17 cellular contexts compared by ENCODE assay signal in genomic region chr22:19896665-19897355, GRCh38. TPM values are rescaled to one million over a fixed set of nuclear protein-coding genes. Genes with fewer than 3 reads are reported as not detected.
A peak's percentile ranks its signal among the peaks of the same experiment; 100 is the strongest.
DNase-seq lines count a peak whose midpoint lies in the region; ATAC-seq, FAIRE-seq and TF ChIP-seq lines count a peak whose summit lies in the region.
"Had no signal": no experiment of that assay in that cellular context is flagged by ENCODE, and none has a peak within 500 bp of the region (broad histone marks: within the 10 kb centered on the region; RNA-seq: fewer than 3 reads in every experiment).

No MANE protein-coding gene starts in this region.

- H4K5ac ChIP-seq in H1 (ENCODE audit: insufficient read length, low read depth, low read length) = no peak overlapping the region

- TF ChIP-seq EP300 in H1 (IDR thresholded peaks at IDR 0.05; ENCODE audit: borderline replicate concordance in 1 of 2, low read depth in 2 of 2, low read length in 2 of 2) = no peak

- intact Hi-C loops in OCI-LY7 (cut with micrococcal nuclease; ENCODE audit: unreplicated experiment) = no loop called here

- peaks cover 0 to 8% (median 0%) of the 10 kb centered on the region in 11 experiments; a peak in 2 of 22 replicates for H4K20me1 ChIP-seq in BLaER1 treated with 17β-estradiol and CSF1 and Interleukin-3, amounts not matched to agents 10 nM and 100 nM
- H4K20me1 ChIP-seq in OCI-LY7 (ENCODE audit: insufficient read depth, low read length) (no peaks in the 10 kb centered on the region), H1 (replicated peaks in 1 of 2; ENCODE audit: control insufficient read depth in 1 of 2, insufficient read depth in 2 of 2, low read length in 2 of 2) (no peaks in the 10 kb centered on the region)

- H3K9me3 Mint-ChIP-seq in activated T-helper 17 cell treated with anti-CD3 and anti-CD28 coated beads, Interleukin-2, amount 50 U/mL, for 72 hours = no peaks in the 10 kb centered on the region
- H3K9me3 Mint-ChIP-seq: dendritic cell treated with granulocyte-macrophage colony-stimulating factor and Interleukin-4, amounts not matched to agents 40 ng/mL and 50 ng/mL, for 4 days; IgD-negative memory B cell; type B pancreatic cell had no signal

- peaks cover 13 to 97% (median 73%) of the 10 kb centered on the region in 10 experiments for H3K4me1 ChIP-seq in BLaER1 treated with 17β-estradiol and CSF1 and Interleukin-3, amounts not matched to agents 10 nM and 100 nM
- H3K4me1 ChIP-seq in OCI-LY7 (ENCODE audit: insufficient read depth, low read length, poor library complexity, severe bottlenecking) (peaks cover 66% of the 10 kb centered on the region), H1 (replicated peaks in 1 of 4; ENCODE audit: control insufficient read depth in 3 of 4, insufficient read depth in 4 of 4, low read length in 3 of 4) (peaks cover 5 to 7% (median 6%) of the 10 kb centered on the region in 4 experiments)

- H2AFZ ChIP-seq in OCI-LY7 (ENCODE audit: low read length) (peak overlapping the region; percentile 45; the same call in 1 of the 2 replicates), H1 (ENCODE audit: low read length) (no peak overlapping the region)

- H3K27ac ChIP-seq in BLaER1 treated with 17β-estradiol and CSF1 and Interleukin-3, amounts not matched to agents 10 nM and 100 nM = peak overlapping the region in 3 of 11 experiments; percentile 26 to 52 (median 51); a peak in 4 of 22 replicates
- H3K27ac ChIP-seq in OCI-LY7 (ENCODE audit: low read depth, low read length, poor library complexity, severe bottlenecking) (peak overlapping the region; percentile 78), H1 (ENCODE audit: low read depth, low read length) (no peak overlapping the region)
- H3K27ac ChIP-seq: 22Rv1, SK-N-MC had no signal

- H4K91ac ChIP-seq in H1 (replicated peaks; ENCODE audit: insufficient read length, low read length) = no peak overlapping the region

- H2BK20ac ChIP-seq in H1 (ENCODE audit: low read length) = no peak overlapping the region

- no peaks in the 10 kb centered on the region for H3K27me3 Mint-ChIP-seq in activated T-helper 17 cell treated with anti-CD3 and anti-CD28 coated beads, Interleukin-2, amount 50 U/mL, for 72 hours
- H3K27me3 Mint-ChIP-seq: IgD-negative memory B cell, type B pancreatic cell had no signal

- peaks cover 7% of the 10 kb centered on the region; the same call in 1 of the 2 replicates for H3K79me2 ChIP-seq in OCI-LY7 (ENCODE audit: insufficient read depth, low read depth, low read length)
- H3K79me2 ChIP-seq in H1 (ENCODE audit: control insufficient read depth in 1 of 2, insufficient read depth in 2 of 2, low read length in 2 of 2) = no peaks in the 10 kb centered on the region

- H4K8ac ChIP-seq in H1 (ENCODE audit: extremely low read depth, insufficient read depth, low read length) = peak overlapping the region; percentile 28; the same call in 1 of the 2 replicates

- ATAC-seq in HG03354 (IDR thresholded peaks at IDR 0.05; ENCODE audit: poor library complexity, severe bottlenecking, unreplicated experiment) = no peak
- no peak for ATAC-seq in activated T-helper 17 cell treated with anti-CD3 and anti-CD28 coated beads, Interleukin-2, amount 50 U/mL, for 72 hours (replicated peaks)

- H3K4ac ChIP-seq in H1 (replicated peaks; ENCODE audit: insufficient read length, low read depth, low read length) = no peak overlapping the region

- H3K36me3 Mint-ChIP-seq in activated T-helper 17 cell treated with anti-CD3 and anti-CD28 coated beads, Interleukin-2, amount 50 U/mL, for 72 hours (ENCODE audit: low read depth) = no peaks in the 10 kb centered on the region

- H3K4me3 ChIP-seq in BLaER1 treated with 17β-estradiol and CSF1 and Interleukin-3, amounts not matched to agents 10 nM and 100 nM = no peak overlapping the region
- H3K4me3 ChIP-seq in OCI-LY7 (ENCODE audit: low read depth, low read length, poor library complexity, severe bottlenecking) = no peak overlapping the region
- H3K4me3 ChIP-seq in H1 (ENCODE audit: extremely low read depth in 1 of 4, insufficient read depth in 2 of 4, low read depth in 3 of 4, low read length in 4 of 4) = no peak overlapping the region
- H3K4me3 ChIP-seq: SK-N-MC had no signal

- FAIRE-seq in H1 (lab: Jason Lieb, UNC) = no peak
- FAIRE-seq: small intestine had no signal

- H3K23ac ChIP-seq in H1 (ENCODE audit: insufficient read length) = no peak overlapping the region

- WGBS in H1 (ENCODE audit: extremely low coverage in 1 of 2, insufficient coverage in 1 of 2, insufficient read length in 1 of 2, insufficient replicate concordance in 2 of 2, low coverage in 1 of 2, low lambda C conversion rate in 2 of 2, missing lambda C conversion rate in 1 of 2), 2 experiments = 92% methylated on average over 14 of the region's 15 CpGs; no CpG with 5 or more reads in 1 of the 2 experiments

- H3K4me3 Mint-ChIP-seq in activated T-helper 17 cell treated with anti-CD3 and anti-CD28 coated beads, Interleukin-2, amount 50 U/mL, for 72 hours = no peak overlapping the region
- H3K4me3 Mint-ChIP-seq: dendritic cell treated with granulocyte-macrophage colony-stimulating factor and Interleukin-4, amounts not matched to agents 40 ng/mL and 50 ng/mL, for 4 days; IgD-negative memory B cell; type B pancreatic cell had no signal

- H3K9me3 ChIP-seq in BLaER1 treated with 17β-estradiol and CSF1 and Interleukin-3, amounts not matched to agents 10 nM and 100 nM (replicated peaks in 1 of 11) = no peaks in the 10 kb centered on the region
- H3K9me3 ChIP-seq in OCI-LY7 (ENCODE audit: low read length) (no peaks in the 10 kb centered on the region), H1 (ENCODE audit: insufficient read depth in 2 of 2, low read depth in 1 of 2, low read length in 1 of 2) (no peaks in the 10 kb centered on the region)

- no peak overlapping the region for H3K14ac ChIP-seq in H1 (ENCODE audit: insufficient read length)

- TF ChIP-seq CTCF in OCI-LY7 (conservative IDR thresholded peaks at IDR 0.05; ENCODE audit: low read length) (peak; percentile 75), H1 (IDR thresholded peaks at IDR 0.05; ENCODE audit: control extremely low read depth in 1 of 3, insufficient read depth in 1 of 3, low read depth in 1 of 3, low read length in 3 of 3) (no peak)

- H3K27me3 ChIP-seq in BLaER1 treated with 17β-estradiol and CSF1 and Interleukin-3, amounts not matched to agents 10 nM and 100 nM = no peaks in the 10 kb centered on the region
- no peaks in the 10 kb centered on the region; a peak in 2 of 7 replicates for H3K27me3 ChIP-seq in H1 (replicated peaks in 1 of 4; ENCODE audit: control insufficient read depth in 3 of 4, extremely low read depth in 1 of 4, insufficient read depth in 3 of 4, low read length in 3 of 4)

- no peaks in the 10 kb centered on the region for H3K23me2 ChIP-seq in H1 (ENCODE audit: low read depth, low read length)

- POLR2A ChIA-PET in OCI-LY7 (lab: Charles Lee) = interaction anchor here (0.7 to 1.8 kb wide), 6 partner anchors 9 to 124 kb away, joined by 3 to 9 read pairs (median 4); no protein-coding TSS in a partner anchor
- POLR2A ChIA-PET in H1 (lab: Charles Lee; ENCODE audit: partially characterized antibody) = interaction anchor here (1.5 kb wide), 1 partner anchor 27 kb away, joined by 4 read pairs; no protein-coding TSS in a partner anchor

- CTCF ChIA-PET in OCI-LY7 (lab: Charles Lee; ENCODE audit: unreplicated experiment) = interaction anchor here (0.8 to 1.4 kb wide), 4 partner anchors 10 to 167 kb away, joined by 3 to 7 read pairs (median 3); no protein-coding TSS in a partner anchor
- CTCF ChIA-PET in H1 (lab: Charles Lee; ENCODE audit: partially characterized antibody) = interaction anchor here (0.7 to 10.1 kb wide), 14 partner anchors 8 to 192 kb away, joined by 3 to 69 read pairs (median 4); no protein-coding TSS in a partner anchor

- H3K36me3 ChIP-seq in BLaER1 treated with 17β-estradiol and CSF1 and Interleukin-3, amounts not matched to agents 10 nM and 100 nM = peaks cover 0 to 48% (median 11%) of the 10 kb centered on the region in 11 experiments; a peak in 9 of 22 replicates
- H3K36me3 ChIP-seq in OCI-LY7 (ENCODE audit: insufficient read depth, low read length) (peaks cover 21% of the 10 kb centered on the region), H1 (ENCODE audit: control insufficient read depth in 2 of 4, insufficient read depth in 4 of 4, low read length in 3 of 4) (no peaks in the 10 kb centered on the region)

- no peak overlapping the region for H2AK5ac ChIP-seq in H1 (ENCODE audit: low read depth, low read length)

- H3K9me2 ChIP-seq in OCI-LY7 (ENCODE audit: insufficient read depth, low read length) = no peaks in the 10 kb centered on the region

- no peak overlapping the region for H3K18ac ChIP-seq in H1 (ENCODE audit: extremely low read depth, low read length)

- H3K27ac Mint-ChIP-seq in activated T-helper 17 cell treated with anti-CD3 and anti-CD28 coated beads, Interleukin-2, amount 50 U/mL, for 72 hours = no peak overlapping the region
- H3K27ac Mint-ChIP-seq: dendritic cell treated with granulocyte-macrophage colony-stimulating factor and Interleukin-4, amounts not matched to agents 40 ng/mL and 50 ng/mL, for 4 days; IgD-negative memory B cell; type B pancreatic cell had no signal

- TF ChIP-seq POLR2A in H1 (IDR thresholded peaks at IDR 0.05; ENCODE audit: control extremely low read depth in 1 of 2, low read depth in 2 of 2, low read length in 2 of 2) = no peak

- peaks cover 6% of the 10 kb centered on the region for H3K4me1 Mint-ChIP-seq in activated T-helper 17 cell treated with anti-CD3 and anti-CD28 coated beads, Interleukin-2, amount 50 U/mL, for 72 hours

- TF ChIP-seq RAD21 in H1 (IDR thresholded peaks at IDR 0.05 in 1 of 2, conservative IDR thresholded peaks at IDR 0.05 in 1 of 2; ENCODE audit: low read depth in 2 of 2, low read length in 2 of 2) = no peak

- H2BK15ac ChIP-seq in H1 (ENCODE audit: low read length) = peak overlapping the region; percentile 88

- H3K79me1 ChIP-seq in H1 (ENCODE audit: low read depth, low read length) = no peaks in the 10 kb centered on the region

- H3K4me2 ChIP-seq in BLaER1 treated with 17β-estradiol and CSF1 and Interleukin-3, amounts not matched to agents 10 nM and 100 nM = peak overlapping the region in 9 of 11 experiments; percentile 4 to 95 (median 63); a peak in 16 of 22 replicates
- peak overlapping the region; percentile 63 for H3K4me2 ChIP-seq in OCI-LY7 (ENCODE audit: low read length)
- H3K4me2 ChIP-seq in H1 (ENCODE audit: insufficient read depth in 1 of 2, low read depth in 2 of 2, low read length in 2 of 2) = no peak overlapping the region

- DNase-seq in DMS 273 (lab: John Stamatoyannopoulos, UW; ENCODE audit: unreplicated experiment) (peak; percentile 35), DMS 273 treated with DMSO at 0.1 percent for 48 hours (lab: John Stamatoyannopoulos, UW) (no peak), OCI-LY7 (ENCODE audit: low spot score) (peak; percentile 87), H1 (ENCODE audit: low read depth in 1 of 2, low spot score in 2 of 2) (no peak), NCI-H1930 (lab: John Stamatoyannopoulos, UW) (no peak)
- DNase-seq: mesendoderm; NCI-H1436 treated with DMSO at 0.1 percent for 48 hours; NK-92 treated with Interleukin-12 subunit alpha and Interleukin-12 subunit beta, amount 100 ng/mL, for 24 hours; small intestine had no signal

- peak overlapping the region in 5 of 11 experiments; percentile 6 to 57 (median 35); a peak in 5 of 22 replicates for H3K9ac ChIP-seq in BLaER1 treated with 17β-estradiol and CSF1 and Interleukin-3, amounts not matched to agents 10 nM and 100 nM
- H3K9ac ChIP-seq in H1 (replicated peaks in 1 of 4; ENCODE audit: extremely low read depth in 1 of 4, low read depth in 3 of 4, low read length in 3 of 4) = no peak overlapping the region

- BruUV-seq in OCI-LY7 (replicated peaks; lab: Mats Ljungman, UMichigan) = no TSS peak

- no peak overlapping the region for H3K56ac ChIP-seq in H1 (replicated peaks; ENCODE audit: insufficient read length, low read depth, low read length)

- no peak overlapping the region for H2BK120ac ChIP-seq in H1 (replicated peaks; ENCODE audit: low read depth, low read length)

- 0 out of 2 replicates have a peak overlapping the region, but pooled peaks have one; percentile 27 for H2BK12ac ChIP-seq in H1 (ENCODE audit: low read depth, low read length)

- no peak overlapping the region for H2BK5ac ChIP-seq in H1 (ENCODE audit: low read depth, low read length)

RNA-seq across cellular contexts. Expression of gene GNB1L, which starts 42.1 kb away (rescaled TPM):
- total RNA-seq in OCI-LY7 (2014; rRNA removed; shearing (Covaris generic)) = 21.2 and 26.7 TPM in 2 replicates
- 12.9 and 13.1 TPM in 2 replicates for total RNA-seq in OCI-LY7 (2022)
- total RNA-seq in H1 (2021; fragmentation: NEBNext Ultra II Directional; extraction: Animal tissue kit (Norgen Biotek cat#: 25700)) = 14.3 and 15.6 TPM in 2 replicates
- polyA plus RNA-seq in H1 (2011; rRNA removed) = 14.0 and 23.2 TPM in 2 replicates
- 17.3 TPM for polyA plus RNA-seq in H1 (2011; cell fraction: cytosol; rRNA removed)
- polyA plus RNA-seq in H1 (2011; cell fraction: nucleus; rRNA removed) = 21.9 TPM
- 9.1 to 18.9 TPM (median 16.9 TPM) in 4 replicates for polyA plus RNA-seq in H1 (2012, experiment 1 of 2)
- 14.8 TPM for polyA plus RNA-seq in H1 (2012, experiment 2 of 2)
- polyA plus RNA-seq in H1 (2013, experiment 1 of 2) = 5.8 TPM
- 5.3 TPM for polyA plus RNA-seq in H1 (2013, experiment 2 of 2)
- 3.8 and 4.5 TPM in 2 replicates for polyA minus RNA-seq in H1 (2011; rRNA and poly(A)+ RNA removed)
- polyA minus RNA-seq in H1 (2011; cell fraction: cytosol; rRNA and poly(A)+ RNA removed) = 6.1 TPM
- polyA minus RNA-seq in H1 (2011; cell fraction: nucleus; rRNA and poly(A)+ RNA removed) = 5.6 TPM
- total RNA-seq in activated T-helper 17 cell treated with anti-CD3 and anti-CD28 coated beads, Interleukin-2, amount 50 U/mL, for 72 hours = 10 to 100 TPM; 10.8 to 14.4 TPM

RNA-seq across cellular contexts. Expression of gene RTL10, which starts 42.1 kb away (rescaled TPM):
- 25.5 and 28.2 TPM in 2 replicates for total RNA-seq in OCI-LY7 (2014; rRNA removed; shearing (Covaris generic))
- total RNA-seq in OCI-LY7 (2022) = 26.1 and 26.2 TPM in 2 replicates
- 16.1 and 18.8 TPM in 2 replicates for total RNA-seq in H1 (2021; fragmentation: NEBNext Ultra II Directional; extraction: Animal tissue kit (Norgen Biotek cat#: 25700))
- polyA plus RNA-seq in H1 (2011; rRNA removed) = 11.5 and 15.5 TPM in 2 replicates
- polyA plus RNA-seq in H1 (2011; cell fraction: cytosol; rRNA removed) = 9.8 TPM
- polyA plus RNA-seq in H1 (2011; cell fraction: nucleus; rRNA removed) = 21.7 TPM
- polyA plus RNA-seq in H1 (2012, experiment 1 of 2) = 9.6 to 13.3 TPM (median 12.3 TPM) in 4 replicates
- 9.3 TPM for polyA plus RNA-seq in H1 (2012, experiment 2 of 2)
- polyA plus RNA-seq in H1 (2013, experiment 1 of 2) = 7.9 TPM
- polyA plus RNA-seq in H1 (2013, experiment 2 of 2) = 7.7 TPM
- polyA minus RNA-seq in H1 (2011; rRNA and poly(A)+ RNA removed) = 32.1 and 33.6 TPM in 2 replicates
- 10.3 TPM for polyA minus RNA-seq in H1 (2011; cell fraction: cytosol; rRNA and poly(A)+ RNA removed)
- polyA minus RNA-seq in H1 (2011; cell fraction: nucleus; rRNA and poly(A)+ RNA removed) = 21.5 TPM
- 10 to 100 TPM; 13.0 to 16.4 TPM for total RNA-seq in activated T-helper 17 cell treated with anti-CD3 and anti-CD28 coated beads, Interleukin-2, amount 50 U/mL, for 72 hours

RNA-seq across cellular contexts. Expression of gene COMT, which starts 44.8 kb away (rescaled TPM):
- total RNA-seq in OCI-LY7 (2014; rRNA removed; shearing (Covaris generic)) = 102 and 112 TPM in 2 replicates
- 89.5 and 90.8 TPM in 2 replicates for total RNA-seq in OCI-LY7 (2022)
- 15.2 and 16.6 TPM in 2 replicates for total RNA-seq in H1 (2021; fragmentation: NEBNext Ultra II Directional; extraction: Animal tissue kit (Norgen Biotek cat#: 25700))
- polyA plus RNA-seq in H1 (2011; rRNA removed) = 33.7 and 45.0 TPM in 2 replicates
- 30.8 TPM for polyA plus RNA-seq in H1 (2011; cell fraction: cytosol; rRNA removed)
- 39.7 TPM for polyA plus RNA-seq in H1 (2011; cell fraction: nucleus; rRNA removed)
- 21.8 to 30.3 TPM (median 29.0 TPM) in 4 replicates for polyA plus RNA-seq in H1 (2012, experiment 1 of 2)
- 26.2 TPM for polyA plus RNA-seq in H1 (2012, experiment 2 of 2)
- 12.0 TPM for polyA plus RNA-seq in H1 (2013, experiment 1 of 2)
- 10.6 TPM for polyA plus RNA-seq in H1 (2013, experiment 2 of 2)
- 9.1 and 11.6 TPM in 2 replicates for polyA minus RNA-seq in H1 (2011; rRNA and poly(A)+ RNA removed)
- polyA minus RNA-seq in H1 (2011; cell fraction: cytosol; rRNA and poly(A)+ RNA removed) = 25.5 TPM
- polyA minus RNA-seq in H1 (2011; cell fraction: nucleus; rRNA and poly(A)+ RNA removed) = 7.3 TPM
- total RNA-seq in activated T-helper 17 cell treated with anti-CD3 and anti-CD28 coated beads, Interleukin-2, amount 50 U/mL, for 72 hours = 100 to 1,000 TPM in 1 of 2 donors, 10 to 100 TPM in 1; 53.4 to 133 TPM

RNA-seq across cellular contexts. Expression of gene TXNRD2, which starts 44.8 kb away (rescaled TPM):
- 24.1 and 28.9 TPM in 2 replicates for total RNA-seq in OCI-LY7 (2014; rRNA removed; shearing (Covaris generic))
- total RNA-seq in OCI-LY7 (2022) = 23.5 and 24.7 TPM in 2 replicates
- total RNA-seq in H1 (2021; fragmentation: NEBNext Ultra II Directional; extraction: Animal tissue kit (Norgen Biotek cat#: 25700)) = 14.2 and 14.8 TPM in 2 replicates
- polyA plus RNA-seq in H1 (2011; rRNA removed) = 21.9 and 25.0 TPM in 2 replicates
- 20.2 TPM for polyA plus RNA-seq in H1 (2011; cell fraction: cytosol; rRNA removed)
- polyA plus RNA-seq in H1 (2011; cell fraction: nucleus; rRNA removed) = 38.2 TPM
- polyA plus RNA-seq in H1 (2012, experiment 1 of 2) = 11.3 to 14.7 TPM (median 13.7 TPM) in 4 replicates
- polyA plus RNA-seq in H1 (2012, experiment 2 of 2) = 16.5 TPM
- 8.1 TPM for polyA plus RNA-seq in H1 (2013, experiment 1 of 2)
- polyA plus RNA-seq in H1 (2013, experiment 2 of 2) = 9.0 TPM
- 6.3 and 8.1 TPM in 2 replicates for polyA minus RNA-seq in H1 (2011; rRNA and poly(A)+ RNA removed)
- polyA minus RNA-seq in H1 (2011; cell fraction: cytosol; rRNA and poly(A)+ RNA removed) = 6.8 TPM
- polyA minus RNA-seq in H1 (2011; cell fraction: nucleus; rRNA and poly(A)+ RNA removed) = 13.8 TPM
- total RNA-seq in activated T-helper 17 cell treated with anti-CD3 and anti-CD28 coated beads, Interleukin-2, amount 50 U/mL, for 72 hours = 10 to 100 TPM; 14.1 to 21.4 TPM

Comparison
In these comparisons a context has a peak if more than half of its experiments do, and no peak if none do; other contexts are left out.
1. DNase-seq: peak in DMS 273 (single experiment) and OCI-LY7 (single experiment); none in DMS 273 treated with DMSO at 0.1 percent for 48 hours (single experiment), H1 (0 of 2) and NCI-H1930 (0 of 2).
2. H3K4me2 ChIP-seq: peak in BLaER1 treated with 17β-estradiol and CSF1 and Interleukin-3, amounts not matched to agents 10 nM and 100 nM (9 of 11) and OCI-LY7 (single experiment); none in H1 (0 of 2).